ENCODE assay signal across 8 cellular contexts in the genomic region with DNA sequence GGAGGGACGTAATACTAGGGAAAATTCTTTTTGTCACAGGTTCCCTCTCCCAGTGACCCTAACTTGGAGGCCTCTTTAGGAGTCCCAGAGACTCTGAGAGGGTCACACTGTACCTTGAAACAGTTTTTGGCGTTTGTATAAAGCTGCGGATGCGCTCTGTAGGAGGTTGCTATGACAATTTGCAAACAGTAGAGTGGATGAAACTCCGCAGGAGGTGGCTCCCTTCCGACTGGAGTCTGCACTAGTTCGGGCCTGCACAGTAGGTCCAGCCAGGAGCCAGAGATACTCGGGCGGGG. TPM values are rescaled to one million over a fixed set of nuclear protein-coding genes. Genes with fewer than 3 reads are reported as not detected.
A peak's percentile ranks its signal among the peaks of the same experiment; 100 is the strongest.
DNase-seq lines count a peak whose midpoint lies in the region; ATAC-seq and TF ChIP-seq lines count a peak whose summit lies in the region.

No MANE protein-coding gene starts in this region.

- H3K27ac Mint-ChIP-seq in activated B cell treated with CpG ODN at 0.5 μM for 24 hours, result peak overlapping the region; percentile 87

- H3K9ac ChIP-seq in skeletal muscle tissue (ENCODE audit: low read depth in 1 of 3, low read length in 3 of 3), result peak overlapping the region; percentile 74 to 95 (median 84)

- peaks cover 26% of the 10 kb centered on the region for H3K4me1 Mint-ChIP-seq in activated B cell treated with CpG ODN at 0.5 μM for 24 hours

- no peaks in the 10 kb centered on the region for H3K27me3 ChIP-seq in right cardiac atrium (ENCODE audit: control insufficient read depth, insufficient read depth)
- no peaks in the 10 kb centered on the region for H3K27me3 ChIP-seq in skeletal muscle tissue (ENCODE audit: control insufficient read depth in 3 of 3, insufficient read depth in 3 of 3, low read length in 3 of 3)

- H3K9me3 ChIP-seq in right cardiac atrium (ENCODE audit: control insufficient read depth, low read length) (no peaks in the 10 kb centered on the region), skeletal muscle tissue (ENCODE audit: control insufficient read depth in 3 of 3, low read length in 3 of 3) (no peaks in the 10 kb centered on the region)

- 62% methylated on average over 9 of the region's 9 CpGs for WGBS in right cardiac atrium

- H3K4me1 ChIP-seq in right cardiac atrium (ENCODE audit: control insufficient read depth, insufficient read depth, low read length) (peaks cover 4% of the 10 kb centered on the region), skeletal muscle tissue (ENCODE audit: control insufficient read depth in 3 of 3, insufficient read depth in 3 of 3, low read length in 3 of 3) (peaks cover 11 to 19% (median 15%) of the 10 kb centered on the region in 3 donors)

- ATAC-seq in activated B cell treated with CpG ODN at 0.5 μM for 24 hours (ENCODE audit: low read depth) (no peak), right cardiac atrium (peak; percentile 0 to 1), esophagus mucosa (no peak), GM18502 (IDR thresholded peaks at IDR 0.05; ENCODE audit: poor library complexity, unreplicated experiment) (no peak)

- no peak overlapping the region for H3K4me3 ChIP-seq in right cardiac atrium (ENCODE audit: low read length)
- H3K4me3 ChIP-seq in skeletal muscle tissue (ENCODE audit: low read length in 3 of 3), result peak overlapping the region; percentile 86 to 90 (median 89)

- peaks cover 9% of the 10 kb centered on the region for H3K36me3 Mint-ChIP-seq in activated B cell treated with CpG ODN at 0.5 μM for 24 hours (ENCODE audit: low read depth)

- DNase-seq in NCI-H82 (lab: John Stamatoyannopoulos, UW) (peak; percentile 64), NCI-H82 treated with DMSO at 0.1 percent for 48 hours (lab: John Stamatoyannopoulos, UW; ENCODE audit: unreplicated experiment) (no peak), activated B cell treated with CpG ODN at 0.5 μM for 24 hours (no peak), right cardiac atrium (no peak)
- no peak for DNase-seq in stimulated activated CD4-positive, alpha-beta T cell treated with anti-CD3 and anti-CD28 coated beads, Interleukin-2, amount 100 ng/mL, for 48 hours

- H3K36me3 ChIP-seq in skeletal muscle tissue (ENCODE audit: control insufficient read depth in 3 of 3, insufficient read depth in 3 of 3, low read length in 3 of 3), result peaks cover 0 to 9% (median 4%) of the 10 kb centered on the region in 3 donors

- no peak overlapping the region for H3K27ac ChIP-seq in right cardiac atrium (ENCODE audit: low read length)
- peak overlapping the region; percentile 100 for H3K27ac ChIP-seq in skeletal muscle tissue (ENCODE audit: low read depth, low read length)

- H3K27me3 Mint-ChIP-seq in activated B cell treated with CpG ODN at 0.5 μM for 24 hours, result no peaks in the 10 kb centered on the region

- no peaks in the 10 kb centered on the region for H3K9me3 Mint-ChIP-seq in activated B cell treated with CpG ODN at 0.5 μM for 24 hours

- peak overlapping the region; percentile 94 for H3K4me3 Mint-ChIP-seq in activated B cell treated with CpG ODN at 0.5 μM for 24 hours

- TF ChIP-seq CTCF in activated B cell treated with CpG ODN at 0.5 μM for 24 hours (IDR thresholded peaks at IDR 0.05), result no peak

- intact Hi-C loops in activated B cell treated with CpG ODN at 0.5 μM for 24 hours (cut with micrococcal nuclease), result no loop called here
- intact Hi-C loops in right cardiac atrium (cut with DNase I), result loop anchor here (5.0 to 10.0 kb wide), 5 partner anchors 112 to 295 kb away; no protein-coding TSS in a partner anchor

- POLR2A ChIA-PET in activated B cell treated with CpG ODN at 0.5 μM for 24 hours (lab: Charles Lee), result interaction anchor here (1.8 to 4.7 kb wide), 2 partner anchors 15 to 378 kb away, joined by 10 to 55 read pairs; a partner anchor contains a TSS

- CTCF ChIA-PET in activated B cell treated with CpG ODN at 0.5 μM for 24 hours (lab: Charles Lee), result interaction anchor here (1.3 to 1.5 kb wide), 2 partner anchors 17 to 296 kb away, joined by 4 to 5 read pairs; no protein-coding TSS in a partner anchor

RNA-seq across cellular contexts. Expression of a gene that starts 1.3 kb away (rescaled TPM):
- total RNA-seq in activated B cell treated with CpG ODN at 0.5 μM for 24 hours, result 37.6 and 40.3 TPM in 2 replicates
- total RNA-seq in right cardiac atrium, result 10 to 100 TPM; 57.1 to 93.7 (median 75.7) TPM
- 15.1 TPM for polyA plus RNA-seq in right cardiac atrium
- total RNA-seq in skeletal muscle tissue, result 47.0 TPM
- 13.5 TPM for total RNA-seq in esophagus mucosa

Comparison
In these comparisons a context has a peak if more than half of its experiments do, and no peak if none do; other contexts are left out.
1. ATAC-seq: peak in right cardiac atrium (2 of 2); none in activated B cell treated with CpG ODN at 0.5 μM for 24 hours (single experiment), esophagus mucosa (single experiment) and GM18502 (single experiment).